Comparison of ENCODE assay signal across 8 cellular contexts in the genomic region with DNA sequence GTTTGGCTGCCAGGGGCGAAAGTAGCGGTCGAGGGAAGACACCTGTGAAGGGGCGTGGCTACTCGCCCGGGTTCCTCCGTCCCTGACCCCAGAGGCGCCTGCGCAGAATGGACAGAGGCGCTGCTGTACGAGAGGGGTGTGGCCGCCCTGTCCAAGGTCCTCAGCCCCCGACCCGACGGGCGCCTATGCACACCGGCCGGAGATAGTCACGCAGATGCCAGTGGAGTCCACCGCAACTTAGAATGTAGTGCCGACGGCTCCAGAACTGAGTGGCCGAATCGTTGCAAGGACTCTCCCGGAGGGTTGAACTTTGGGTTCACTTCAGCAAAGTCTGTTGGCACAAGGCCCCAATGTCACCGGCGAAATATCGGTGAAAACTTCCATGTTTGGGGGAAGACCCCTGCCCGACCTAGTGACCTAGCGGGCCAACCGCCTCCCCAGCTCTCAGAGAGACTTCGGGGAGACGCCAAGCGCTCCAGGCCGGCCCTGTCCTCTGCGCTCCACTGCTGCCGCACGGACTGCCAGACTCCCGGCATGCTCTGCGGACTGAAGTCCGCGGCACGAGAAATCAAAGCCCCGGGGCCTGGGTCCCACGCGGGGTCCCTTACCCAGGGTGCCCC. TPM values are rescaled to one million over a fixed set of nuclear protein-coding genes. Genes with fewer than 3 reads are reported as not detected.
DNase-seq lines count a peak whose midpoint lies in the region; ATAC-seq and TF ChIP-seq lines count a peak whose summit lies in the region.

No MANE protein-coding gene starts in this region.

- WGBS in H9 (ENCODE audit: extremely low coverage, insufficient read length, low lambda C conversion rate): no CpG with 5 or more reads among the region's 46 CpGs
- WGBS in upper lobe of left lung, 2 donors: 0 to 1% methylated on average over 9 to 27 of the region's 46 CpGs

- H3K4me3 ChIP-seq in DOHH2 (ENCODE audit: low read length) (peak overlapping the region; percentile 92), SK-N-MC (peak overlapping the region; percentile 91), left ventricle myocardium inferior (peak overlapping the region; percentile 77), upper lobe of left lung (peak overlapping the region; percentile 35 to 87 (median 68))

- peaks cover 23 to 25% of the 10 kb centered on the region in 2 experiments for H3K4me1 Mint-ChIP-seq in H9
- peaks cover 64% of the 10 kb centered on the region for H3K4me1 Mint-ChIP-seq in activated naive CD8-positive, alpha-beta T cell treated with anti-CD3 and anti-CD28 coated beads, Interleukin-2, amount 50 U/mL, for 24 hours

- no peak overlapping the region for H2BK15ac ChIP-seq in H9 (ENCODE audit: low read depth, low read length)

- no peak overlapping the region for H2AK5ac ChIP-seq in H9 (ENCODE audit: insufficient read length, low read length)

- H3K27ac ChIP-seq in DOHH2 (ENCODE audit: low read depth, low read length) (no peak overlapping the region), H9 (ENCODE audit: insufficient read length, low read depth, low read length) (no peak overlapping the region), SK-N-MC (peak overlapping the region; percentile 60; the same call in 1 of the 2 replicates), left ventricle myocardium inferior (replicated peaks) (peak overlapping the region; percentile 90), upper lobe of left lung (peak overlapping the region; percentile 87 to 92 (median 88))

- no peak overlapping the region for H2BK120ac ChIP-seq in H9 (ENCODE audit: low read depth, low read length, poor library complexity, severe bottlenecking)

- H2BK20ac ChIP-seq in H9 (ENCODE audit: low read depth, low read length, poor library complexity, severe bottlenecking): no peak overlapping the region

- H4K20me1 ChIP-seq in DOHH2 (ENCODE audit: control insufficient read depth, insufficient read depth, low read depth, low read length) (no peaks in the 10 kb centered on the region), H9 (ENCODE audit: control insufficient read depth, insufficient read depth, insufficient read length) (no peaks in the 10 kb centered on the region)

- H4K5ac ChIP-seq in H9 (ENCODE audit: insufficient read length, low read depth, low read length): no peak overlapping the region

- H3K27me3 ChIP-seq in DOHH2 (ENCODE audit: control insufficient read depth, low read length) (peaks cover 23% of the 10 kb centered on the region), H9 (ENCODE audit: insufficient read depth, low read length) (no peaks in the 10 kb centered on the region), left ventricle myocardium inferior (ENCODE audit: low read depth) (no peaks in the 10 kb centered on the region), upper lobe of left lung (no peaks in the 10 kb centered on the region)

- no peak overlapping the region for H3K56ac ChIP-seq in H9 (ENCODE audit: insufficient read length, low read depth, low read length)

- H3K36me3 ChIP-seq in DOHH2 (ENCODE audit: control insufficient read depth, low read length): no peaks in the 10 kb centered on the region
- no peaks in the 10 kb centered on the region for H3K36me3 ChIP-seq in SK-N-MC (ENCODE audit: insufficient read depth, low read length)
- H3K36me3 ChIP-seq in left ventricle myocardium inferior: no peaks in the 10 kb centered on the region
- no peaks in the 10 kb centered on the region for H3K36me3 ChIP-seq in upper lobe of left lung

- H3K9me3 Mint-ChIP-seq in H9: no peaks in the 10 kb centered on the region; a peak in 1 of 5 replicates
- no peaks in the 10 kb centered on the region for H3K9me3 Mint-ChIP-seq in activated naive CD8-positive, alpha-beta T cell treated with anti-CD3 and anti-CD28 coated beads, Interleukin-2, amount 50 U/mL, for 24 hours

- H3K9me2 ChIP-seq in DOHH2 (replicated peaks; ENCODE audit: control insufficient read depth, low read length): no peaks in the 10 kb centered on the region

- H3K14ac ChIP-seq in H9 (ENCODE audit: insufficient read depth, low read length): no peak overlapping the region

- H3K79me1 ChIP-seq in H9 (ENCODE audit: insufficient read depth, low read depth, low read length, poor library complexity, severe bottlenecking): no peaks in the 10 kb centered on the region

- peaks cover 10% of the 10 kb centered on the region for H3K27me3 Mint-ChIP-seq in H9 (ENCODE audit: low read depth)
- H3K27me3 Mint-ChIP-seq in activated naive CD8-positive, alpha-beta T cell treated with anti-CD3 and anti-CD28 coated beads, Interleukin-2, amount 50 U/mL, for 24 hours: peaks cover 5% of the 10 kb centered on the region

- DNase-seq in H9 (peak; percentile 97), M059J (ENCODE audit: low read depth) (peak; percentile 77), SK-N-MC (ENCODE audit: low read depth, low spot score) (no peak), left ventricle myocardium inferior (peak; percentile 86), posterior vena cava (ENCODE audit: low spot score) (peak; percentile 92), upper lobe of left lung (peak; percentile 89)
- DNase-seq in activated naive CD8-positive, alpha-beta T cell treated with anti-CD3 and anti-CD28 coated beads, Interleukin-2, amount 50 U/mL, for 24 hours: peak; percentile 85

- H3T11ph ChIP-seq in H9 (ENCODE audit: low read length): no peak overlapping the region

- H3K4me3 Mint-ChIP-seq in H9: peak overlapping the region; percentile 76 to 97
- H3K4me3 Mint-ChIP-seq in activated naive CD8-positive, alpha-beta T cell treated with anti-CD3 and anti-CD28 coated beads, Interleukin-2, amount 50 U/mL, for 24 hours: peak overlapping the region; percentile 85

- H3K23ac ChIP-seq in H9 (ENCODE audit: insufficient read length, low read depth, low read length): no peak overlapping the region

- H3K36me3 Mint-ChIP-seq in H9 (ENCODE audit: insufficient read depth in 1 of 3, low read depth in 3 of 3): no peaks in the 10 kb centered on the region
- H3K36me3 Mint-ChIP-seq in activated naive CD8-positive, alpha-beta T cell treated with anti-CD3 and anti-CD28 coated beads, Interleukin-2, amount 50 U/mL, for 24 hours (ENCODE audit: low read depth): no peaks in the 10 kb centered on the region

- no peak overlapping the region for H4K91ac ChIP-seq in H9 (ENCODE audit: insufficient read length, low read depth, low read length)

- TF ChIP-seq CTCF in DOHH2 (IDR thresholded peaks at IDR 0.05; ENCODE audit: low read depth, low read length, poor library complexity, severe bottlenecking) (no peak), H9 (conservative IDR thresholded peaks at IDR 0.05) (no peak), left ventricle myocardium inferior (IDR thresholded peaks at IDR 0.05; ENCODE audit: borderline replicate concordance) (no peak), upper lobe of left lung (IDR thresholded peaks at IDR 0.05) (no peak)

- no peak overlapping the region for H4K8ac ChIP-seq in H9 (replicated peaks; ENCODE audit: insufficient read length, low read depth, low read length)

- no peak overlapping the region for H2BK5ac ChIP-seq in H9 (ENCODE audit: insufficient read length, low read length)

- ATAC-seq in activated naive CD8-positive, alpha-beta T cell treated with anti-CD3 and anti-CD28 coated beads, Interleukin-2, amount 50 U/mL, for 24 hours: peak; percentile 56
- peak; percentile 86 to 91 for ATAC-seq in upper lobe of left lung (ENCODE audit: low FRiP score in 2 of 2)

- H3K18ac ChIP-seq in H9 (ENCODE audit: insufficient read length, low read depth, low read length): no peak overlapping the region

- peak in 1 of 4 donors; percentile 39 for TF ChIP-seq POLR2A in upper lobe of left lung (IDR thresholded peaks at IDR 0.05)

- peaks cover 15% of the 10 kb centered on the region for H3K23me2 ChIP-seq in H9 (ENCODE audit: insufficient read length, low read depth, low read length, poor library complexity, severe bottlenecking)

- no peak overlapping the region for H3K4ac ChIP-seq in H9 (ENCODE audit: low read depth, low read length)

- no peak overlapping the region for H3K9ac ChIP-seq in H9 (ENCODE audit: extremely low read depth, insufficient read length, low read length)
- peak overlapping the region; percentile 93 for H3K9ac ChIP-seq in SK-N-MC (ENCODE audit: insufficient read length)

- H3K4me1 ChIP-seq in DOHH2 (ENCODE audit: control insufficient read depth, low read length) (peaks cover 38% of the 10 kb centered on the region), H9 (ENCODE audit: insufficient read depth, low read length) (no peaks in the 10 kb centered on the region), left ventricle myocardium inferior (peaks cover 42% of the 10 kb centered on the region), upper lobe of left lung (peaks cover 6 to 31% (median 10%) of the 10 kb centered on the region in 4 donors)

- H3K4me2 ChIP-seq in DOHH2 (ENCODE audit: low read length): peak overlapping the region; percentile 86
- peak overlapping the region; percentile 98 for H3K4me2 ChIP-seq in H9 (ENCODE audit: insufficient read depth, insufficient read length, low read length)

- H3F3A ChIP-seq in DOHH2 (ENCODE audit: control insufficient read depth, insufficient read depth): peaks cover 13% of the 10 kb centered on the region

- TF ChIP-seq EP300 in upper lobe of left lung (IDR thresholded peaks at IDR 0.05): no peak

- no peaks in the 10 kb centered on the region for H3K9me3 ChIP-seq in DOHH2 (ENCODE audit: control insufficient read depth, insufficient read depth, low read length)
- H3K9me3 ChIP-seq in H9 (ENCODE audit: control insufficient read depth, low read depth, low read length): no peaks in the 10 kb centered on the region
- H3K9me3 ChIP-seq in SK-N-MC (ENCODE audit: low read depth, low read length): no peaks in the 10 kb centered on the region
- no peaks in the 10 kb centered on the region for H3K9me3 ChIP-seq in left ventricle myocardium inferior (replicated peaks)
- H3K9me3 ChIP-seq in upper lobe of left lung: no peaks in the 10 kb centered on the region

- no peak overlapping the region for H2BK12ac ChIP-seq in H9 (ENCODE audit: insufficient read length, low read depth, low read length)

- H2AFZ ChIP-seq in H9 (ENCODE audit: low read length): peak overlapping the region; percentile 3

- no peaks in the 10 kb centered on the region for H3K79me2 ChIP-seq in DOHH2 (ENCODE audit: control insufficient read depth, low read length)
- no peaks in the 10 kb centered on the region for H3K79me2 ChIP-seq in H9 (ENCODE audit: insufficient read depth, low read length)

- peak overlapping the region in 2 of 3 experiments; percentile 94 to 96; a peak in 2 of 7 replicates for H3K27ac Mint-ChIP-seq in H9
- peak overlapping the region; percentile 100 for H3K27ac Mint-ChIP-seq in activated naive CD8-positive, alpha-beta T cell treated with anti-CD3 and anti-CD28 coated beads, Interleukin-2, amount 50 U/mL, for 24 hours

- intact Hi-C loops in left ventricle myocardium inferior (cut with micrococcal nuclease) (loop anchor here (5.0 kb wide), 1 partner anchor 124 kb away; a partner anchor contains a TSS), posterior vena cava (cut with DNase I) (no loop called here)

RNA-seq across cellular contexts. Expression of a gene that starts 0.5 kb away (rescaled TPM):
- total RNA-seq in H9 (2021) (not detected in 2 replicates), left ventricle myocardium inferior (not detected), posterior vena cava (not detected), upper lobe of left lung (not detected)
- not detected in 2 replicates for total RNA-seq in M059J (2014; rRNA removed; shearing (Covaris generic))

RNA-seq across cellular contexts. Expression of a gene that starts 1.8 kb away (rescaled TPM):
- total RNA-seq in H9 (2021) (not detected in 2 replicates), left ventricle myocardium inferior (not detected), posterior vena cava (not detected), upper lobe of left lung (not detected)
- total RNA-seq in M059J (2014; rRNA removed; shearing (Covaris generic)): not detected in 2 replicates

Comparison
In these comparisons a context has a peak if more than half of its experiments do, and no peak if none do; other contexts are left out.
1. H3K27ac ChIP-seq: peak in SK-N-MC (single experiment), left ventricle myocardium inferior (single experiment) and upper lobe of left lung (4 of 4); none in DOHH2 (single experiment) and H9 (single experiment).
2. Peak in every context shown above with its lines, with median percentiles within 50 percentile points of each other: H3K4me3 ChIP-seq.